17 cellular contexts compared by ENCODE assay signal in the genomic region with DNA sequence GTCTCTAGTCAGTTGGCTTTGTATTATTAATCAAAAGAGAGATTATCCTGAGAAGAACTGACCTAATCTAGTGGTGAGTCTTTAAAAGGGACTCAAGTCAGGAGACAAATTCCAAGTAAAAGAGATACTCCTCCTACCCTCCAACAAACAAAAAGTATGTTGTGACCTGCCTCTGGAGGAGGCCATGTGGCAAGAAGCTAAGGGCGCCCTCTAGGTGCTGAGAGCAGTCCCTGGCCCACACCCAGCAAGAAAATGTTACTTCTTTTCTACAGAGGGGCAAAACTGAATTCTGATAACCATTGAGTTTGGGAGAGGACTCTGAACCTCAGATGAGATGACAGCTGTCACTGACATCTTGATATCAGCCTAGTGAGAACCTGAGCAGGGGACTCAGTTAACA.
DNase-seq lines count a peak whose midpoint lies in the region; ATAC-seq and TF ChIP-seq lines count a peak whose summit lies in the region.
"Had no signal": no experiment of that assay in that cellular context is flagged by ENCODE, and none has a peak within 500 bp of the region (broad histone marks: within the 10 kb centered on the region; RNA-seq: fewer than 3 reads in every experiment).

No MANE protein-coding gene starts in this region.

- H3K4me2 ChIP-seq in PC-3 (ENCODE audit: low read length) (no peak overlapping the region), hepatocyte (no peak overlapping the region)

- H3K4me3 ChIP-seq in PC-3 (ENCODE audit: low read length) (no peak overlapping the region), hepatocyte (no peak overlapping the region), testis (no peak overlapping the region)
- H3K4me3 ChIP-seq: dorsolateral prefrontal cortex, vagina had no signal

- no peaks in the 10 kb centered on the region for H3F3A ChIP-seq in PC-3 (ENCODE audit: low read length, unreplicated experiment)

- H3K27ac ChIP-seq in PC-3 (ENCODE audit: low read length) (no peak overlapping the region), hepatocyte (no peak overlapping the region), testis (no peak overlapping the region)
- H3K27ac ChIP-seq: dorsolateral prefrontal cortex, vagina had no signal

- no peaks in the 10 kb centered on the region for H3K36me3 ChIP-seq in PC-3 (ENCODE audit: low read depth, low read length)
- no peaks in the 10 kb centered on the region for H3K36me3 ChIP-seq in hepatocyte (replicated peaks; ENCODE audit: insufficient read depth, low read depth)
- H3K36me3 ChIP-seq in testis (ENCODE audit: low read depth, missing control alignments): no peaks in the 10 kb centered on the region
- H3K36me3 ChIP-seq: vagina had no signal

- intact Hi-C loops in PC-3 (cut with micrococcal nuclease): no loop called here
- intact Hi-C loops in Right ventricle myocardium inferior (cut with DNase I): no loop called here
- intact Hi-C loops in testis (cut with DNase I; ENCODE audit: low total_unique reads): no loop called here

- ATAC-seq in PC-3 (no peak), Right ventricle myocardium inferior (no peak)
- ATAC-seq: left cardiac atrium; stimulated activated naive CD8-positive, alpha-beta T cell treated with anti-CD3 and anti-CD28 coated beads, Interleukin-15, amount 100 ng/mL, for 72 hours had no signal

- WGBS in hepatocyte (ENCODE audit: low lambda C conversion rate, missing lambda C conversion rate): 38% methylated on average over 1 of the region's 1 CpG
- 88 to 96% methylated on average over 1 of the region's 1 CpG for WGBS in testis, 2 donors

- no peaks in the 10 kb centered on the region for H3K79me2 ChIP-seq in PC-3 (ENCODE audit: low read length)
- no peaks in the 10 kb centered on the region for H3K79me2 ChIP-seq in hepatocyte

- H3K4me1 ChIP-seq in PC-3 (ENCODE audit: insufficient read depth, low read length) (no peaks in the 10 kb centered on the region), hepatocyte (ENCODE audit: insufficient read depth) (no peaks in the 10 kb centered on the region), testis (no peaks in the 10 kb centered on the region)
- H3K4me1 ChIP-seq: Caco-2, vagina had no signal

- BruUV-seq in PC-3 (replicated peaks; lab: Mats Ljungman, UMichigan): no TSS peak

- no peaks in the 10 kb centered on the region for H4K20me1 ChIP-seq in PC-3 (ENCODE audit: low read length)
- H4K20me1 ChIP-seq in hepatocyte (ENCODE audit: insufficient read depth, poor library complexity, severe bottlenecking): no peaks in the 10 kb centered on the region

- H3K9me3 ChIP-seq in PC-3 (ENCODE audit: low read length) (no peaks in the 10 kb centered on the region), hepatocyte (ENCODE audit: low read depth) (no peaks in the 10 kb centered on the region), testis (no peaks in the 10 kb centered on the region)
- H3K9me3 ChIP-seq: Caco-2, vagina had no signal

- H3K27me3 ChIP-seq in PC-3 (ENCODE audit: low read length): no peaks in the 10 kb centered on the region
- no peaks in the 10 kb centered on the region for H3K27me3 ChIP-seq in hepatocyte
- no peaks in the 10 kb centered on the region for H3K27me3 ChIP-seq in testis
- H3K27me3 ChIP-seq: dorsolateral prefrontal cortex, vagina had no signal

- no peaks in the 10 kb centered on the region for H3K9me2 ChIP-seq in PC-3 (replicated peaks; ENCODE audit: low read length)
- H3K9me2 ChIP-seq in hepatocyte (replicated peaks; ENCODE audit: insufficient read depth): no peaks in the 10 kb centered on the region

- no peak overlapping the region for H3K9ac ChIP-seq in PC-3 (ENCODE audit: low read length)

- no peak for TF ChIP-seq POLR2A in testis (IDR thresholded peaks at IDR 0.05)

- POLR2A ChIA-PET in PC-3 (lab: Charles Lee; ENCODE audit: unreplicated experiment): no interaction called here

- no peak overlapping the region for H2AFZ ChIP-seq in PC-3 (ENCODE audit: low read length)
- H2AFZ ChIP-seq in hepatocyte: no peak overlapping the region

- TF ChIP-seq CTCF in GM13977 (IDR thresholded peaks at IDR 0.05; ENCODE audit: extremely low read depth, insufficient read depth, missing control alignments): peak; percentile 22
- peak; percentile 68 for TF ChIP-seq CTCF in PC-3 (conservative IDR thresholded peaks at IDR 0.05; ENCODE audit: low read depth, low read length)
- peak; percentile 27 for TF ChIP-seq CTCF in hepatocyte (IDR thresholded peaks at IDR 0.05; ENCODE audit: poor library complexity)
- TF ChIP-seq CTCF in testis (IDR thresholded peaks at IDR 0.05): no peak

- CTCF ChIA-PET in PC-3 (lab: Charles Lee): no interaction called here

- peak; percentile 3 to 23 for DNase-seq in AML-193 (lab: John Stamatoyannopoulos, UW)
- DNase-seq in GM13977 (ENCODE audit: low spot score): no peak
- DNase-seq in PC-3: peak; percentile 29
- DNase-seq in hepatocyte (ENCODE audit: low spot score): peak; percentile 18
- DNase-seq in activated CD8-positive, alpha-beta memory T cell treated with anti-CD3 and anti-CD28 coated beads, Interleukin-2, amount 50 U/mL, for 4 hours: no peak
- DNase-seq in Right ventricle myocardium inferior (ENCODE audit: missing footprints): no peak
- no peak for DNase-seq in testis
- no peak for DNase-seq in C1 segment of cervical spinal cord (lab: John Stamatoyannopoulos, UW)
- DNase-seq: activated CD4-positive, alpha-beta T cell treated with anti-CD3 and anti-CD28 coated beads, Interleukin-2, amount 10 ng/mL, durations not matched to agents 24 days and 14 days; activated naive CD4-positive, alpha-beta T cell treated with anti-CD3 and anti-CD28 coated beads, Interleukin-2, amount 50 U/mL, for 16 hours; dorsolateral prefrontal cortex; hypothalamus; left cardiac atrium; NCI-H510A treated with DMSO at 0.1 percent for 48 hours; stimulated activated naive CD8-positive, alpha-beta T cell treated with anti-CD3 and anti-CD28 coated beads, Interleukin-15, amount 100 ng/mL, for 72 hours had no signal

- in situ Hi-C loops in GM13977 (cut with MboI; ENCODE audit: low pct_unique_long_range_greater_than_20kb, low sequenced_read_pairs, unreplicated experiment): no loop called here

Comparison
In these comparisons a context has a peak if more than half of its experiments do, and no peak if none do; other contexts are left out.
1. DNase-seq: peak in AML-193 (2 of 2), PC-3 (single experiment) and hepatocyte (single experiment); none in GM13977 (single experiment), activated CD8-positive, alpha-beta memory T cell treated with anti-CD3 and anti-CD28 coated beads, Interleukin-2, amount 50 U/mL, for 4 hours (single experiment), Right ventricle myocardium inferior (single experiment), testis (single experiment) and C1 segment of cervical spinal cord (0 of 14).
2. CTCF ChIP-seq: peak in GM13977 (single experiment), PC-3 (single experiment) and hepatocyte (single experiment); none in testis (0 of 3).